Comparison of ENCODE assay signal across 8 cellular contexts in genomic region chr1:151198254-151199127, GRCh38. TPM values are rescaled to one million over a fixed set of nuclear protein-coding genes. Genes with fewer than 3 reads are reported as not detected.
A peak's percentile ranks its signal among the peaks of the same experiment; 100 is the strongest.
DNase-seq lines count a peak whose midpoint lies in the region; ATAC-seq and TF ChIP-seq lines count a peak whose summit lies in the region.

Gene PIP5K1A (plus strand): TSS chr1:151198552. CDS start chr1:151198997, 445 bp downstream.

- H3K27ac ChIP-seq in Panc1 (ENCODE audit: low read length) (peak within 1 kb of the TSS; percentile 97), esophagus (ENCODE audit: low read depth in 2 of 2, low read length in 1 of 2) (peak within 1 kb of the TSS; percentile 87 to 99)

- peak; percentile 99 for DNase-seq in DMS153 treated with DMSO at 0.1 percent for 48 hours (lab: John Stamatoyannopoulos, UW; ENCODE audit: unreplicated experiment)
- peak; percentile 99 for DNase-seq in KG1 (lab: John Stamatoyannopoulos, UW)
- DNase-seq in Panc1 (ENCODE audit: low read depth, low spot score): peak; percentile 92
- DNase-seq in activated T-cell treated with anti-CD3 and anti-CD28 coated beads, Interleukin-2, amount 50 U/mL, for 4 hours: peak; percentile 99
- peak; percentile 96 to 99 for DNase-seq in stimulated activated CD8-positive, alpha-beta memory T cell treated with anti-CD3 and anti-CD28 coated beads, Interleukin-7, amount 100 ng/mL, for 1 hour (ENCODE audit: low read depth in 2 of 2)

- H3K27me3 Mint-ChIP-seq in activated T-cell treated with anti-CD3 and anti-CD28 coated beads, Interleukin-2, amount 50 U/mL, for 4 hours (ENCODE audit: low read depth): peaks cover 3% of the 10 kb centered on the region

- 0% methylated on average over 60 of the region's 60 CpGs for WGBS in esophagus, 2 donors

- TSS peak; percentile 88 for BruUV-seq in Panc1 (replicated peaks; lab: Mats Ljungman, UMichigan)

- H3K4me3 Mint-ChIP-seq in activated T-cell treated with anti-CD3 and anti-CD28 coated beads, Interleukin-2, amount 50 U/mL, for 4 hours: peak within 1 kb of the TSS; percentile 99

- H3K9me3 ChIP-seq in Panc1 (ENCODE audit: control insufficient read depth, insufficient read depth, low read depth, low read length): no peaks in the 10 kb centered on the region
- no peaks in the 10 kb centered on the region for H3K9me3 ChIP-seq in esophagus (ENCODE audit: control insufficient read depth in 2 of 2, insufficient read depth in 1 of 2, low read depth in 1 of 2, low read length in 1 of 2)
- H3K9me3 ChIP-seq in mucosa of stomach (ENCODE audit: control insufficient read depth, low read length): no peaks in the 10 kb centered on the region

- peaks cover 33% of the 10 kb centered on the region for H3K4me1 Mint-ChIP-seq in activated T-cell treated with anti-CD3 and anti-CD28 coated beads, Interleukin-2, amount 50 U/mL, for 4 hours (ENCODE audit: low read depth)

- intact Hi-C loops in Panc1 (cut with micrococcal nuclease; ENCODE audit: unreplicated experiment): loop anchor here (5.0 kb wide), 1 partner anchor 54 kb away; the partner anchor contains the start of gene PSMD4

- no peaks in the 10 kb centered on the region for H3K27me3 ChIP-seq in Panc1 (ENCODE audit: control insufficient read depth, insufficient read depth, low read length)
- H3K27me3 ChIP-seq in esophagus (ENCODE audit: control insufficient read depth in 1 of 2, insufficient read depth in 2 of 2, low read length in 2 of 2): no peaks in the 10 kb centered on the region
- no peaks in the 10 kb centered on the region for H3K27me3 ChIP-seq in mucosa of stomach (ENCODE audit: control insufficient read depth, insufficient read depth, low read length)

- POLR2A ChIA-PET in Panc1 (lab: Charles Lee): no interaction called here

- H3K36me3 ChIP-seq in Panc1 (ENCODE audit: control insufficient read depth, insufficient read depth, low read length): no peaks in the 10 kb centered on the region; the same call in 1 of the 2 replicates
- H3K36me3 ChIP-seq in esophagus (ENCODE audit: control insufficient read depth in 2 of 2, insufficient read depth in 2 of 2, low read length in 1 of 2): peaks cover 0 to 5% of the 10 kb centered on the region in 2 donors
- no peaks in the 10 kb centered on the region for H3K36me3 ChIP-seq in mucosa of stomach (ENCODE audit: control insufficient read depth, insufficient read depth, low read length)

- H3K4me3 ChIP-seq in Panc1 (ENCODE audit: low read depth in 2 of 2, low read length in 2 of 2) (peak within 1 kb of the TSS; percentile 94 to 100), esophagus (ENCODE audit: low read depth in 1 of 2, low read length in 2 of 2) (peak within 1 kb of the TSS; percentile 74 to 97), mucosa of stomach (ENCODE audit: low read length) (peak within 1 kb of the TSS; percentile 100)

- ATAC-seq in GM21717 (IDR thresholded peaks at IDR 0.05; ENCODE audit: unreplicated experiment) (peak; percentile 74), Panc1 (peak; percentile 81)
- peak; percentile 90 to 94 for ATAC-seq in activated T-cell treated with anti-CD3 and anti-CD28 coated beads, Interleukin-2, amount 50 U/mL, for 4 hours

- H3K36me3 Mint-ChIP-seq in activated T-cell treated with anti-CD3 and anti-CD28 coated beads, Interleukin-2, amount 50 U/mL, for 4 hours (ENCODE audit: insufficient read depth): no peaks in the 10 kb centered on the region

- H3K9me3 Mint-ChIP-seq in activated T-cell treated with anti-CD3 and anti-CD28 coated beads, Interleukin-2, amount 50 U/mL, for 4 hours: no peaks in the 10 kb centered on the region

- CTCF ChIA-PET in Panc1 (lab: Charles Lee): interaction anchor here (0.5 to 0.6 kb wide), 2 partner anchors 202 to 496 kb away, joined by 3 to 4 read pairs; no protein-coding TSS in a partner anchor

- TF ChIP-seq CTCF in Panc1 (IDR thresholded peaks at IDR 0.05): no peak

- in situ Hi-C loops in Panc1 (cut with HindIII; ENCODE audit: low pct_unique_long_range_greater_than_20kb, low sequenced_read_pairs): no loop called here

- H3K4me1 ChIP-seq in Panc1 (ENCODE audit: control insufficient read depth, insufficient read depth, low read length) (peaks cover 12% of the 10 kb centered on the region; the same call in 1 of the 2 replicates), esophagus (ENCODE audit: control insufficient read depth in 2 of 2, insufficient read depth in 2 of 2, low read length in 1 of 2) (no peaks in the 10 kb centered on the region), mucosa of stomach (ENCODE audit: control insufficient read depth, insufficient read depth, low read length) (peaks cover 17% of the 10 kb centered on the region)

- peak within 1 kb of the TSS; percentile 98 for H3K9ac ChIP-seq in mucosa of stomach (ENCODE audit: low read length)

RNA-seq across cellular contexts. Expression of gene PIP5K1A, which starts in this region (rescaled TPM):
- total RNA-seq in Panc1 (2021; ENCODE audit: unreplicated experiment): 78.9 TPM
- 41.9 TPM for polyA plus RNA-seq in Panc1 (2012; ENCODE audit: insufficient read length)
- 100 to 1,000 TPM in 2 of 3 donors, 10 to 100 TPM in 1; 98.5 to 110 (median 100) TPM for total RNA-seq in activated T-cell treated with anti-CD3 and anti-CD28 coated beads, Interleukin-2, amount 50 U/mL, for 4 hours
- 10 to 100 TPM; 16.4 to 23.2 TPM for polyA plus RNA-seq in esophagus

Comparison
In these comparisons a context has a peak if more than half of its experiments do, and no peak if none do; other contexts are left out.
1. Peak in every context shown above with its lines: DNase-seq, ATAC-seq, H3K4me3 ChIP-seq and H3K27ac ChIP-seq.